9 cellular contexts compared by ENCODE assay signal in genomic region chr10:103276941-103277712, GRCh38. TPM values are rescaled to one million over a fixed set of nuclear protein-coding genes. Genes with fewer than 3 reads are reported as not detected.
DNase-seq lines count a peak whose midpoint lies in the region; ATAC-seq, FAIRE-seq and TF ChIP-seq lines count a peak whose summit lies in the region.
"Had no signal": no experiment of that assay in that cellular context is flagged by ENCODE, and none has a peak within 500 bp of the region (broad histone marks: within the 10 kb centered on the region; RNA-seq: fewer than 3 reads in every experiment).

Gene INA, plus strand, starts transcription at chr10:103277138. Its CDS starts 74 bp downstream, at chr10:103277212.

- DNase-seq in A549 (ENCODE audit: low read depth in 1 of 2, low spot score in 1 of 2): peak; percentile 39 to 76
- DNase-seq in GM12865 (ENCODE audit: low read depth): peak; percentile 37
- peak; percentile 76 for DNase-seq in NCI-H510A treated with DMSO at 0.1 percent for 48 hours (lab: John Stamatoyannopoulos, UW)
- no peak for DNase-seq in ascending aorta (ENCODE audit: low spot score in 2 of 2)
- DNase-seq in iris pigment epithelial cell (ENCODE audit: low read depth): peak; percentile 43
- DNase-seq in stimulated activated naive CD8-positive, alpha-beta T cell treated with anti-CD3 and anti-CD28 coated beads, Interleukin-15, Interleukin-2, amounts not matched to agents 100 U/mL and 50 U/mL, for 24 hours: peak; percentile 29
- DNase-seq in H4 (ENCODE audit: low spot score): no peak

- CTCF ChIA-PET in A549 (lab: Yijun Ruan, JAX): interaction anchor here (0.7 to 4.9 kb wide), 19 partner anchors 10 to 360 kb away, joined by 3 to 24 read pairs (median 4); partner anchors contain the start of gene CNNM2

- peak within 1 kb of the TSS; percentile 90 for H3K4me2 ChIP-seq in A549

- H3K27ac ChIP-seq in A549 (peak within 1 kb of the TSS; percentile 64 to 80), ascending aorta (no peak within 1 kb of the TSS)

- POLR2A ChIA-PET in A549 (lab: Yijun Ruan, JAX): interaction anchor here (0.6 to 2.2 kb wide), 8 partner anchors 12 to 91 kb away, joined by 3 to 22 read pairs (median 4); partner anchors contain the start of gene TAF5

- H3K4me1 ChIP-seq in A549 (peaks cover 32% of the 10 kb centered on the region), ascending aorta (peaks cover 13 to 15% of the 10 kb centered on the region in 2 donors)

- peak; percentile 19 to 33; a peak in 3 of 5 replicates for TF ChIP-seq RAD21 in A549 (conservative IDR thresholded peaks at IDR 0.05 in 1 of 2, IDR thresholded peaks at IDR 0.05 in 1 of 2)

- H3K4me3 ChIP-seq in A549 (peak within 1 kb of the TSS; percentile 55), GM12865 (ENCODE audit: low read depth, low read length) (no peak within 1 kb of the TSS; the same call in 1 of the 2 replicates), ascending aorta (peak within 1 kb of the TSS; percentile 36 to 42)

- intact Hi-C loops in ascending aorta (cut with DNase I): no loop called here

- 40% methylated on average over 43 of the region's 101 CpGs for whole genome bisulfite sequencing in A549 (ENCODE audit: missing lambda C conversion rate)

- peak; percentile 72 to 78 for ATAC-seq in A549
- peak; percentile 60 for ATAC-seq in stimulated activated naive CD8-positive, alpha-beta T cell treated with anti-CD3 and anti-CD28 coated beads, Interleukin-15, Interleukin-2, amounts not matched to agents 100 U/mL and 50 U/mL, for 24 hours
- no peak for ATAC-seq in GM18867 (IDR thresholded peaks at IDR 0.05; ENCODE audit: unreplicated experiment)

- peak; percentile 23; the same call in 2 of the 3 replicates for TF ChIP-seq CTCF in A549 (IDR thresholded peaks at IDR 0.05)
- TF ChIP-seq CTCF in GM12865 (IDR thresholded peaks at IDR 0.05; ENCODE audit: insufficient read depth, low read depth, low read length, missing control alignments): no peak
- TF ChIP-seq CTCF in ascending aorta (IDR thresholded peaks at IDR 0.05): no peak

- H3K36me3 ChIP-seq in ascending aorta: no peaks in the 10 kb centered on the region

- TF ChIP-seq POLR2A in A549 (IDR thresholded peaks at IDR 0.05; ENCODE audit: low read length): peak; percentile 58

- H3K9me3 ChIP-seq in A549: 0 out of 3 replicates have a peak, but pooled peaks cover 2% of the 10 kb centered on the region
- H3K9me3 ChIP-seq in ascending aorta: no peaks in the 10 kb centered on the region

- TF ChIP-seq EP300 in A549 (IDR thresholded peaks at IDR 0.05): no peak

- H3K27me3 ChIP-seq in ascending aorta: peaks cover 20% of the 10 kb centered on the region

- no peak for FAIRE-seq in A549 (lab: Jason Lieb, UNC)
- FAIRE-seq: GM18507 had no signal

TF ChIP-seq in A549, 52 proteins besides CTCF, POLR2A, EP300 and RAD21:
- TF ChIP-seq PHF8 (IDR thresholded peaks at IDR 0.05; ENCODE audit: borderline replicate concordance, low read depth) (no peak), FOSB (CRISPR knock-in tag; IDR thresholded peaks at IDR 0.05) (no peak), E2F6 (IDR thresholded peaks at IDR 0.05; ENCODE audit: borderline replicate concordance, low read depth) (peak; percentile 93), KDM1A (IDR thresholded peaks at IDR 0.05; ENCODE audit: low read depth) (no peak), BCL3 (IDR thresholded peaks at IDR 0.05) (0 out of 3 replicates have a peak, but pooled peaks have one; percentile 27), JUN (IDR thresholded peaks at IDR 0.05) (peak in 1 of 2 experiments; percentile 51; a peak in 1 of 5 replicates), MAX (IDR thresholded peaks at IDR 0.05) (peak; percentile 95), CBX8 (IDR thresholded peaks at IDR 0.05) (no peak), SMC3 (IDR thresholded peaks at IDR 0.05) (0 out of 3 replicates have a peak, but pooled peaks have one; percentile 16)

RNA-seq across cellular contexts. Expression of gene INA, which starts in this region (rescaled TPM):
- 30.2 and 32.0 TPM in 2 replicates for polyA plus RNA-seq in A549 (2011; rRNA removed)
- polyA plus RNA-seq in A549 (2012; cell fraction: cytosol; rRNA removed): 15.0 and 15.7 TPM in 2 replicates
- 10.5 and 15.0 TPM in 2 replicates for polyA plus RNA-seq in A549 (2012; cell fraction: nucleus; rRNA removed)
- 20.9 to 22.7 TPM (median 22.5 TPM) in 3 replicates for polyA plus RNA-seq in A549 (2017; fragmentation: RNase III; extraction: RNeasy Plus Mini Kit Qiagen cat#74134 plus additional on column Dnase treatment)
- polyA minus RNA-seq in A549 (2011; rRNA and poly(A)+ RNA removed): 9.8 and 10.0 TPM in 2 replicates
- not detected for total RNA-seq in ascending aorta
- total RNA-seq in H4 (2014; rRNA removed; shearing (Covaris generic)): not detected in 2 replicates

Comparison
In these comparisons a context has a peak if more than half of its experiments do, and no peak if none do; other contexts are left out.
1. DNase-seq: peak in A549 (2 of 2), GM12865 (single experiment), NCI-H510A treated with DMSO at 0.1 percent for 48 hours (single experiment), iris pigment epithelial cell (single experiment) and stimulated activated naive CD8-positive, alpha-beta T cell treated with anti-CD3 and anti-CD28 coated beads, Interleukin-15, Interleukin-2, amounts not matched to agents 100 U/mL and 50 U/mL, for 24 hours (single experiment); none in ascending aorta (0 of 2) and H4 (single experiment).
2. H3K27ac ChIP-seq: peak in A549 (2 of 2); none in ascending aorta (0 of 2).